Comparison of ENCODE assay signal across 19 cellular contexts in genomic region chr19:42080764-42081375, GRCh38. TPM values are rescaled to one million over a fixed set of nuclear protein-coding genes. Genes with fewer than 3 reads are reported as not detected.
DNase-seq lines count a peak whose midpoint lies in the region; ATAC-seq, FAIRE-seq and TF ChIP-seq lines count a peak whose summit lies in the region.
"Had no signal": no experiment of that assay in that cellular context is flagged by ENCODE, and none has a peak within 500 bp of the region (broad histone marks: within the 10 kb centered on the region; RNA-seq: fewer than 3 reads in every experiment).

No MANE protein-coding gene starts in this region.

- H3K4me3 ChIP-seq in A549 (no peak overlapping the region), astrocyte (ENCODE audit: insufficient read depth, low read depth, low read length) (no peak overlapping the region)
- H3K4me3 ChIP-seq: BLaER1 treated with 17β-estradiol and CSF1 and Interleukin-3, amounts not matched to agents 10 nM and 100 nM; SJCRH30 had no signal

- intact Hi-C loops in CD4-positive, alpha-beta T cell (cut with DNase I, micrococcal nuclease) = no loop called here

- H3K9me3 ChIP-seq in A549 (no peaks in the 10 kb centered on the region), astrocyte (ENCODE audit: insufficient read depth, low read depth, low read length) (no peaks in the 10 kb centered on the region)
- no peaks in the 10 kb centered on the region for H3K9me3 ChIP-seq in CD4-positive, alpha-beta T cell (ENCODE audit: control insufficient read depth, low read length)
- H3K9me3 ChIP-seq: BLaER1 treated with 17β-estradiol and CSF1 and Interleukin-3, amounts not matched to agents 10 nM and 100 nM; SJCRH30 had no signal

- H3K4me2 ChIP-seq in A549 = no peak overlapping the region
- no peak overlapping the region for H3K4me2 ChIP-seq in astrocyte (ENCODE audit: low read length)

- H3K9me3 Mint-ChIP-seq in CD4-positive, alpha-beta T cell = no peaks in the 10 kb centered on the region
- no peaks in the 10 kb centered on the region for H3K9me3 Mint-ChIP-seq in astrocyte (ENCODE audit: unreplicated experiment)
- no peaks in the 10 kb centered on the region for H3K9me3 Mint-ChIP-seq in neural crest cell
- H3K9me3 Mint-ChIP-seq: CD8-positive, alpha-beta memory T cell; T-cell had no signal

- no peak overlapping the region for H3K9ac ChIP-seq in astrocyte (ENCODE audit: low read length)

- H3K4me1 ChIP-seq in A549 (peaks cover 26% of the 10 kb centered on the region), astrocyte (ENCODE audit: insufficient read depth, low read length) (peaks cover 16% of the 10 kb centered on the region)
- H3K4me1 ChIP-seq: SJCRH30 had no signal

- peaks cover 64% of the 10 kb centered on the region for H3K79me2 ChIP-seq in astrocyte (ENCODE audit: insufficient read depth, low read length)

- H4K20me1 ChIP-seq in astrocyte (ENCODE audit: insufficient read depth, low read length) = peaks cover 65% of the 10 kb centered on the region

- CTCF ChIA-PET in A549 (lab: Yijun Ruan, JAX) = interaction anchor here (0.7 to 6.8 kb wide), 36 partner anchors 10 to 369 kb away, joined by 3 to 78 read pairs (median 5); partner anchors contain the start of gene POU2F2
- CTCF ChIA-PET in CD4-positive, alpha-beta T cell (lab: Charles Lee) = interaction anchor here (0.5 kb wide), 1 partner anchor 147 kb away, joined by 3 read pairs; no protein-coding TSS in a partner anchor

- no peak overlapping the region for H2AFZ ChIP-seq in astrocyte (ENCODE audit: low read depth, low read length)

- H3K36me3 Mint-ChIP-seq in CD4-positive, alpha-beta T cell (ENCODE audit: low read depth) = peaks cover 60% of the 10 kb centered on the region
- H3K36me3 Mint-ChIP-seq in astrocyte (ENCODE audit: low read depth, unreplicated experiment) = peaks cover 20% of the 10 kb centered on the region
- peaks cover 15% of the 10 kb centered on the region for H3K36me3 Mint-ChIP-seq in neural crest cell (ENCODE audit: low read depth)

- FAIRE-seq in A549 (lab: Jason Lieb, UNC) (no peak), astrocyte (lab: Jason Lieb, UNC) (no peak)
- FAIRE-seq: H54 had no signal

- H3K27ac ChIP-seq in A549 = no peak overlapping the region
- H3K27ac ChIP-seq in CD4-positive, alpha-beta T cell (ENCODE audit: low read depth, low read length) = no peak overlapping the region
- no peak overlapping the region for H3K27ac ChIP-seq in astrocyte (ENCODE audit: low read depth, low read length)
- H3K27ac ChIP-seq: BLaER1 treated with 17β-estradiol and CSF1 and Interleukin-3, amounts not matched to agents 10 nM and 100 nM; SJCRH30 had no signal

- TF ChIP-seq POLR2A in A549 (IDR thresholded peaks at IDR 0.05; ENCODE audit: low read length) = no peak

- TF ChIP-seq EP300 in A549 (IDR thresholded peaks at IDR 0.05) = no peak

- DNase-seq in A549 (ENCODE audit: low read depth in 1 of 2, low spot score in 1 of 2) (no peak), astrocyte (ENCODE audit: low read depth) (no peak), neural crest cell (ENCODE audit: low read depth, low spot score) (no peak), ureter (ENCODE audit: low spot score) (no peak), dedifferentiated amniotic fluid mesenchymal stem cell (ENCODE audit: extremely low spot score) (no peak)
- no peak for DNase-seq in CD4-positive, alpha-beta T cell
- DNase-seq: CD8-positive, alpha-beta memory T cell; GF-D8; NCI-H1092; NCI-H1436 treated with DMSO at 0.1 percent for 48 hours; NCI-H2029; NCI-H510A treated with DMSO at 0.1 percent for 48 hours; NCI-H774; NK-92 treated with Interleukin-12 subunit alpha and Interleukin-12 subunit beta, amount 100 ng/mL, for 24 hours; T-cell had no signal

- H3K27me3 ChIP-seq in CD4-positive, alpha-beta T cell (ENCODE audit: control insufficient read depth, insufficient read depth, low read length) = no peaks in the 10 kb centered on the region
- no peaks in the 10 kb centered on the region for H3K27me3 ChIP-seq in astrocyte (ENCODE audit: insufficient read depth, low read length)
- H3K27me3 ChIP-seq: BLaER1 treated with 17β-estradiol and CSF1 and Interleukin-3, amounts not matched to agents 10 nM and 100 nM; SJCRH30 had no signal

- peak overlapping the region; percentile 69 for H3K27ac Mint-ChIP-seq in CD4-positive, alpha-beta T cell
- no peak overlapping the region for H3K27ac Mint-ChIP-seq in astrocyte (ENCODE audit: unreplicated experiment)
- no peak overlapping the region for H3K27ac Mint-ChIP-seq in neural crest cell (ENCODE audit: unreplicated experiment)

- TF ChIP-seq RAD21 in A549 (conservative IDR thresholded peaks at IDR 0.05 in 1 of 2, IDR thresholded peaks at IDR 0.05 in 1 of 2) = no peak

- H3K27me3 Mint-ChIP-seq in CD4-positive, alpha-beta T cell = no peaks in the 10 kb centered on the region
- H3K27me3 Mint-ChIP-seq in astrocyte (ENCODE audit: low read depth, unreplicated experiment) (no peaks in the 10 kb centered on the region), neural crest cell (ENCODE audit: low read depth) (no peaks in the 10 kb centered on the region)
- H3K27me3 Mint-ChIP-seq: T-cell had no signal

- WGBS in A549 (ENCODE audit: missing lambda C conversion rate) = 94% methylated on average over 21 of the region's 28 CpGs

- H3K4me1 Mint-ChIP-seq in CD4-positive, alpha-beta T cell (ENCODE audit: low read depth) = peaks cover 33% of the 10 kb centered on the region
- H3K4me1 Mint-ChIP-seq in astrocyte (ENCODE audit: low read depth, unreplicated experiment) (peaks cover 34% of the 10 kb centered on the region), neural crest cell (peaks cover 30% of the 10 kb centered on the region)

- peaks cover 24% of the 10 kb centered on the region for H3K36me3 ChIP-seq in astrocyte (ENCODE audit: insufficient read depth, low read length)

- TF ChIP-seq CTCF in A549 (IDR thresholded peaks at IDR 0.05) (no peak), astrocyte (IDR thresholded peaks at IDR 0.05; ENCODE audit: insufficient read depth, low read depth, low read length) (no peak), neural crest cell (conservative IDR thresholded peaks at IDR 0.05) (no peak)
- TF ChIP-seq CTCF in CD4-positive, alpha-beta T cell (IDR thresholded peaks at IDR 0.05) = no peak

- peak; percentile 1 to 3; a peak in 2 of 6 replicates for ATAC-seq in A549
- no peak for ATAC-seq in CD4-positive, alpha-beta T cell (ENCODE audit: poor library complexity)
- ATAC-seq in GM18517 (IDR thresholded peaks at IDR 0.05; ENCODE audit: unreplicated experiment) = no peak

- H3K4me3 Mint-ChIP-seq in CD4-positive, alpha-beta T cell = peak overlapping the region; percentile 71
- peak overlapping the region; percentile 61 for H3K4me3 Mint-ChIP-seq in astrocyte (ENCODE audit: unreplicated experiment)
- H3K4me3 Mint-ChIP-seq in neural crest cell = peak overlapping the region; percentile 78
- H3K4me3 Mint-ChIP-seq: T-cell had no signal

- POLR2A ChIA-PET in A549 (lab: Yijun Ruan, JAX) = interaction anchor here (0.5 kb wide), 1 partner anchor 61 kb away, joined by 4 read pairs; no protein-coding TSS in a partner anchor
- POLR2A ChIA-PET in CD4-positive, alpha-beta T cell (lab: Charles Lee) = no interaction called here

TF ChIP-seq in A549, 52 proteins besides CTCF, POLR2A, EP300 and RAD21:
- TF ChIP-seq MAX (IDR thresholded peaks at IDR 0.05) (no peak), JUN (IDR thresholded peaks at IDR 0.05) (0 out of 5 replicates have a peak, but pooled peaks of 1 of the 2 experiments have one; percentile 20)
TF ChIP-seq in A549: peak in this region for 1.

RNA-seq across cellular contexts. Expression of gene ZNF574, which starts 4.9 kb away (rescaled TPM):
- 11.3 and 16.9 TPM in 2 replicates for polyA plus RNA-seq in A549 (2011; rRNA removed)
- polyA plus RNA-seq in A549 (2012; cell fraction: cytosol; rRNA removed) = 17.0 and 26.0 TPM in 2 replicates
- 31.8 and 49.4 TPM in 2 replicates for polyA plus RNA-seq in A549 (2012; cell fraction: nucleus; rRNA removed)
- 20.9 to 21.8 TPM (median 21.1 TPM) in 3 replicates for polyA plus RNA-seq in A549 (2017; fragmentation: RNase III; extraction: RNeasy Plus Mini Kit Qiagen cat#74134 plus additional on column Dnase treatment)
- 41.8 and 63.4 TPM in 2 replicates for polyA minus RNA-seq in A549 (2011; rRNA and poly(A)+ RNA removed)
- total RNA-seq in CD4-positive, alpha-beta T cell = 10 to 100 TPM; 21.5 to 24.0 TPM
- 20.0 and 20.2 TPM in 2 replicates for total RNA-seq in astrocyte
- total RNA-seq in neural crest cell = 25.6 and 26.0 TPM in 2 replicates
- 18.7 TPM for total RNA-seq in ureter

RNA-seq across cellular contexts. Expression of gene GRIK5, which starts 10.9 kb away (rescaled TPM):
- polyA plus RNA-seq in A549 (2011; rRNA removed) (0.22 and 0.42 TPM in 2 replicates), A549 (2017; fragmentation: RNase III; extraction: RNeasy Plus Mini Kit Qiagen cat#74134 plus additional on column Dnase treatment) (0.30 to 0.54 TPM (median 0.45 TPM) in 3 replicates)
- polyA plus RNA-seq in A549 (2012; cell fraction: cytosol; rRNA removed) = 0.26 and 0.32 TPM in 2 replicates
- polyA plus RNA-seq in A549 (2012; cell fraction: nucleus; rRNA removed) = 1.6 and 2.0 TPM in 2 replicates
- polyA minus RNA-seq in A549 (2011; rRNA and poly(A)+ RNA removed) = 0.12 and 0.34 TPM in 2 replicates
- total RNA-seq in CD4-positive, alpha-beta T cell = under 1 TPM; 0.66 to 0.75 TPM
- total RNA-seq in astrocyte (9.2 and 12.1 TPM in 2 replicates), neural crest cell (3.7 and 3.8 TPM in 2 replicates), ureter (6.9 TPM)
- polyA plus RNA-seq: CD8-positive, alpha-beta memory T cell had no signal

RNA-seq across cellular contexts. Expression of gene POU2F2, which starts 51.4 kb away (rescaled TPM):
- polyA plus RNA-seq in A549 (2011; rRNA removed) (0.15 and 0.16 TPM in 2 replicates), A549 (2017; fragmentation: RNase III; extraction: RNeasy Plus Mini Kit Qiagen cat#74134 plus additional on column Dnase treatment) (0.24 to 0.49 TPM (median 0.28 TPM) in 3 replicates)
- polyA plus RNA-seq in A549 (2012; cell fraction: cytosol; rRNA removed) = 0.13 and 0.14 TPM in 2 replicates
- 0.56 and 0.83 TPM in 2 replicates for polyA plus RNA-seq in A549 (2012; cell fraction: nucleus; rRNA removed)
- polyA minus RNA-seq in A549 (2011; rRNA and poly(A)+ RNA removed) = 0.58 TPM in 1 of 2 replicates, not detected in the other
- 10 to 100 TPM; 18.6 to 19.9 TPM for total RNA-seq in CD4-positive, alpha-beta T cell
- total RNA-seq in astrocyte (7.7 and 8.3 TPM in 2 replicates), neural crest cell (2.3 and 2.5 TPM in 2 replicates), ureter (5.3 TPM)

Comparison
In these comparisons a context has a peak if more than half of its experiments do, and no peak if none do; other contexts are left out.
1. ATAC-seq: peak in A549 (2 of 2); none in CD4-positive, alpha-beta T cell (single experiment) and GM18517 (single experiment).
2. Peak in every context shown above with its lines, with median percentiles within 50 percentile points of each other: H3K4me3 Mint-ChIP-seq.